ENCODE assay signal across 28 cellular contexts in genomic region chr6:34059914-34060313, GRCh38.
"Had no signal": no experiment of that assay in that cellular context is flagged by ENCODE, and none has a peak within 500 bp of the region (broad histone marks: within the 10 kb centered on the region; RNA-seq: fewer than 3 reads in every experiment).

No MANE protein-coding gene starts in this region.

- H3K27ac ChIP-seq: left lung, lower lobe of right lung, neural progenitor cell, pancreas, prostate gland, skin epidermis, tibial nerve, uterus had no signal

- H3K4me1 ChIP-seq: left lung, lower lobe of right lung, pancreas, prostate gland, uterus had no signal

- H3K9me3 ChIP-seq: left lung, lower lobe of right lung, pancreas, prostate gland, tibial nerve, uterus had no signal

- H3K4me3 Mint-ChIP-seq: immature natural killer cell; nephron; neural progenitor cell; stimulated activated memory B cell treated with anti-CD40 and anti-IgM and Interleukin-4, amounts not matched to agents 10 μg/mL and 1 μg/mL and 100 μg/mL, for 72 hours; stimulated activated naive CD8-positive, alpha-beta T cell treated with anti-CD3 and anti-CD28 coated beads, Interleukin-15, amount 100 ng/mL, for 72 hours; type B pancreatic cell had no signal

- H2AFZ ChIP-seq: neural progenitor cell had no signal

- H3K27me3 ChIP-seq: neural progenitor cell, uterus had no signal

- H3K4me3 ChIP-seq: left lung, lower lobe of right lung, neural progenitor cell, pancreas, prostate gland, skin epidermis, tibial nerve, uterus had no signal

- H3K36me3 Mint-ChIP-seq: immature natural killer cell; naive thymus-derived CD8-positive, alpha-beta T cell; neural progenitor cell; stimulated activated memory B cell treated with anti-CD40 and anti-IgM and Interleukin-4, amounts not matched to agents 10 μg/mL and 1 μg/mL and 100 μg/mL, for 72 hours; type B pancreatic cell had no signal

- H3K4me2 ChIP-seq: neural progenitor cell had no signal

- H3K4me1 Mint-ChIP-seq: immature natural killer cell had no signal

- H3K9ac ChIP-seq: neural progenitor cell had no signal

- H3K36me3 ChIP-seq: left lung, lower lobe of right lung, neural progenitor cell, pancreas, prostate gland, tibial nerve, uterus had no signal

- ATAC-seq: left colon; left lung; lower lobe of right lung; naive thymus-derived CD8-positive, alpha-beta T cell; pancreas; right cardiac atrium; sciatic nerve; stimulated activated memory B cell treated with anti-CD40 and anti-IgM and Interleukin-4, amounts not matched to agents 10 μg/mL and 1 μg/mL and 100 μg/mL, for 72 hours; stimulated activated naive CD8-positive, alpha-beta T cell treated with anti-CD3 and anti-CD28 coated beads, Interleukin-15, amount 100 ng/mL, for 72 hours had no signal

- H3K27ac Mint-ChIP-seq: naive thymus-derived CD8-positive, alpha-beta T cell; nephron; stimulated activated memory B cell treated with anti-CD40 and anti-IgM and Interleukin-4, amounts not matched to agents 10 μg/mL and 1 μg/mL and 100 μg/mL, for 72 hours; stimulated activated naive CD8-positive, alpha-beta T cell treated with anti-CD3 and anti-CD28 coated beads, Interleukin-15, amount 100 ng/mL, for 72 hours; type B pancreatic cell had no signal

- DNase-seq: hypothalamus; immature natural killer cell; kidney; left colon; lower lobe of right lung; mammary epithelial cell; mesenchymal stem cell; naive thymus-derived CD8-positive, alpha-beta T cell; retina; right cardiac atrium; stimulated activated CD4-positive, alpha-beta T cell treated with anti-CD3 and anti-CD28 coated beads, Interleukin-12 subunit alpha, Interleukin-12 subunit beta, amount 100 ng/mL, for 4 hours; stimulated activated CD4-positive, alpha-beta T cell treated with anti-CD3 and anti-CD28 coated beads, Interleukin-15, amount 100 ng/mL, for 24 hours; stimulated activated CD4-positive, alpha-beta T cell treated with anti-CD3 and anti-CD28 coated beads, Interleukin-2, amount 100 ng/mL, for 24 hours; stimulated activated CD4-positive, alpha-beta T cell treated with anti-CD3 and anti-CD28 coated beads, Interleukin-4, amount 100 ng/mL, for 24 hours; stimulated activated naive CD4-positive, alpha-beta T cell treated with Interleukin-2 at 50 U/mL for 16 hours; stimulated activated naive CD8-positive, alpha-beta T cell treated with anti-CD3 and anti-CD28 coated beads, Interleukin-15, amount 100 ng/mL, for 72 hours; substantia nigra had no signal
